In the genomic region with DNA sequence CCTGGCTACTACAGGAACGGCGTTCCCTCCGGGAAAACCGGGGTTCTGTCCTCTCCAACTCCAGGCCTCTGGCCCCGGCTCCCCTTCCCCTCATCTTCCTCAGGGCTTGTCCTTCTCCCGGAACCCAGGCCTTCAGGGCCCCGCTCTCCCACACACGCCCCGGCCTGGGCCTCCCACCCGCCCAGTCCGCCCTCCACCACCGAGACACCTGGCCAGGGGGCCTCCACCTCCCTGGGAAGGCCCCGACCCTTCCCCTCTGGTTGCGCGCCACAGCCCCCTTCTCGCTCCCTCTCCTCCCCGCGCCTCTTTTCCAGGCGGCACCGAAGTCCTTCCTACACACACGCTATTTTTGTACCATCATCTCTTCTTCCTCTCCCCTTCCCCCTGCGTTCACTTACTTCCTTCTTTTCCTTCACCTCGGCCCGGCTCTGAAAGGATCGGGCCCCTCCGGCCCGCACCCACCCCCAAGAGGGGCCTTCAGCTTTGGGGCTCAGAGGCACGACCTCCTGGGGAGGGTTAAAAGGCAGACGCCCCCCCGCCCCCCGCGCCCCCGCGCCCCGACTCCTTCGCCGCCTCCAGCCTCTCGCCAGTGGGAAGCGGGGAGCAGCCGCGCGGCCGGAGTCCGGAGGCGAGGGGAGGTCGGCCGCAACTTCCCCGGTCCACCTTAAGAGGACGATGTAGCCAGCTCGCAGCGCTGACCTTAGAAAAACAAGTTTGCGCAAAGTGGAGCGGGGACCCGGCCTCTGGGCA, we compare ENCODE assay signal across 1 cellular context.
TF ChIP-seq lines count a peak whose summit lies in the region.

No MANE protein-coding gene starts in this region.

TF ChIP-seq in GM12878, 131 proteins besides CTCF, POLR2A, EP300 and RAD21 (continued from another document):
- TF ChIP-seq, protein P1, sequence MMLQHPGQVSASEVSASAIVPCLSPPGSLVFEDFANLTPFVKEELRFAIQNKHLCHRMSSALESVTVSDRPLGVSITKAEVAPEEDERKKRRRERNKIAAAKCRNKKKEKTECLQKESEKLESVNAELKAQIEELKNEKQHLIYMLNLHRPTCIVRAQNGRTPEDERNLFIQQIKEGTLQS (IDR thresholded peaks at IDR 0.05; ENCODE audit: borderline replicate concordance, extremely low read depth, low read depth, low read length), result no peak
- TF ChIP-seq RBBP5 (conservative IDR thresholded peaks at IDR 0.05) (no peak), HDAC6 (IDR thresholded peaks at IDR 0.05; ENCODE audit: unreplicated experiment) (no peak)
- TF ChIP-seq, protein P2, sequence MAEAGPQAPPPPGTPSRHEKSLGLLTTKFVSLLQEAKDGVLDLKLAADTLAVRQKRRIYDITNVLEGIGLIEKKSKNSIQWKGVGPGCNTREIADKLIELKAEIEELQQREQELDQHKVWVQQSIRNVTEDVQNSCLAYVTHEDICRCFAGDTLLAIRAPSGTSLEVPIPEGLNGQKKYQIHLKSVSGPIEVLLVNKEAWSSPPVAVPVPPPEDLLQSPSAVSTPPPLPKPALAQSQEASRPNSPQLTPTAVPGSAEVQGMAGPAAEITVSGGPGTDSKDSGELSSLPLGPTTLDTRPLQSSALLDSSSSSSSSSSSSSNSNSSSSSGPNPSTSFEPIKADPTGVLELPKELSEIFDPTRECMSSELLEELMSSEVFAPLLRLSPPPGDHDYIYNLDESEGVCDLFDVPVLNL (IDR thresholded peaks at IDR 0.05; ENCODE audit: low read depth, low read length), result no peak
